9 cellular contexts compared by ENCODE assay signal in the genomic region with DNA sequence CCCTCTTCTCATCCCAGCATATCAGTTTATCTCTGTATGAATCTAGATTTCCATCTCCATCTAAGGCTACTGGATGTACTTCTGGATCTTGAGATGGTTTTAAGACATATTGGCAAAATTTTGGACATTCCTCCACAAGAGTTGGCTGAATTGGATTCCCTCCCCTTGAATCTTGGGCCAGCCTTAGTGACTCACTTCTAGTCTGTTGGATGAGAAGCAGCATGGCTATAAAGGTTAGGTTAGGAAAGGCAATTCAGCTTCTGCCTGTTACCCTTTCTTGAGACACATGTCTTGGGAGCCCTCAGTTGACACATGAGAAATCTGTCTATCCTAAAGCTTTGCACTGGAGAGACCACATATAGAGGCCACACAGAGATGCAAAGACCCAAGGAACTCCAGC.
"Had no signal": no experiment of that assay in that cellular context is flagged by ENCODE, and none has a peak within 500 bp of the region (broad histone marks: within the 10 kb centered on the region; RNA-seq: fewer than 3 reads in every experiment).

No MANE protein-coding gene starts in this region.

- H3K4me3 ChIP-seq: GM23248, GM23338, HAP-1 had no signal

- H3K4me3 Mint-ChIP-seq: GM23338, H9, HFFc6 had no signal

- H3K9ac ChIP-seq: GM23248 had no signal

- H3K4me1 ChIP-seq: HAP-1 had no signal

- H2AFZ ChIP-seq: GM23248, GM23338 had no signal

- H3K36me3 ChIP-seq: HAP-1 had no signal

- DNase-seq: GM23248, GOT3, H7, H9, HCEC 1CT, HFFc6 had no signal

- H3K4me2 ChIP-seq: GM23338 had no signal

- H3K9me3 ChIP-seq: HAP-1 had no signal

- ATAC-seq: GM23338, HCT116 had no signal

- H3K27ac Mint-ChIP-seq: GM23338, H9, HFFc6 had no signal

- H3K4me1 Mint-ChIP-seq: GM23338, H9 had no signal

- H3K27ac ChIP-seq: GM23248 had no signal
